In the genomic region with DNA sequence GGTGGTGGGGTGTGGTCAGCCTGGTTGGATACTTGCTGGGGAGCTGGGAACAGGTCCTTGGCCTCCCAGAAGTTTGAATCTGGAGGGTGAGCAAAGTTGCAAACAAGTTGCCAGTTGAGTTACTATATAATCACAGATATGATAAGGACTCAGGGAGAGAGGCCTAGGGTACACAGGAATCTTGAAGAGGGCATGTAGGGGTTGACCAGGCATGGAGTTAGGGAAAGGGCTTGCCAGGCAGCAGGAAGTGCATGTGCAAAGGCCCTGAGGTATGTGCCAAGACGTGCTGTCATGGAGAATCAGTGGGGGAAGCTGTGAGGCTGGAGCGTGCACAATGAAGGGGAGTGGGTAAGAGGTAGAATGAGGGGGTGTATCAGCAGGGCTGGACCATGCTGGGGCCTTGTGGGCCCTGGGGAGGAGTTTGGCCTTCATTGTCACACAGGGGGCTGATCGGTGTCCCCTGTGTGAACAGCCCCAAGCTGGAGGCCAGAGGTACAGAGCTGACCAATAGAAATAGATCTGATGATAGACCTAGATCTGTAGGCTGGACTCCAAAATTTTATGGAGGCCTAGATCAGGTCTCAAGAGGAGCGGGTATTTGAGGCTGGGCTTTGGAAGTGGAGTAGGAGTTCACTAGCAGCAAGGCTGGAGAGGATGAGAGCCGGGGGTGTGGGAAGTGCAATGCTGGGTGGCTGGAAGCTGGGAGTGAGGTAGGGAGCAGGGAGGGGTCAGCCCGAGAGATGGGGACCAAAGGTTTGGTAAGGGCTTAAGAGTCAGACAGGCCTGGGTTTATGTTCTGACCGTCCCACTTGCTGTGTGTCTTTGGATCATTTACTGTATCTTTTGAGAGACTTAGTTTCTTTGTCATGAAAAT, we compare ENCODE assay signal across 12 cellular contexts. TPM values are rescaled to one million over a fixed set of nuclear protein-coding genes. Genes with fewer than 3 reads are reported as not detected.
DNase-seq lines count a peak whose midpoint lies in the region; ATAC-seq and TF ChIP-seq lines count a peak whose summit lies in the region.
"Had no signal": no experiment of that assay in that cellular context is flagged by ENCODE, and none has a peak within 500 bp of the region (broad histone marks: within the 10 kb centered on the region; RNA-seq: fewer than 3 reads in every experiment).

No MANE protein-coding gene starts in this region.

- no peaks in the 10 kb centered on the region for H3K27me3 Mint-ChIP-seq in HFFc6 (ENCODE audit: insufficient read depth)
- peaks cover 0 to 2% (median 2%) of the 10 kb centered on the region in 3 donors for H3K27me3 Mint-ChIP-seq in immature natural killer cell (ENCODE audit: low read depth in 3 of 3)

- H3K9me3 ChIP-seq in BLaER1 treated with 17β-estradiol and CSF1 and Interleukin-3, amounts not matched to agents 10 nM and 100 nM (replicated peaks in 1 of 11) = no peaks in the 10 kb centered on the region
- no peaks in the 10 kb centered on the region for H3K9me3 ChIP-seq in duodenal mucosa (ENCODE audit: control insufficient read depth in 1 of 2, low read length in 2 of 2)
- H3K9me3 ChIP-seq: gastrocnemius medialis had no signal

- H3K4me3 Mint-ChIP-seq in HFFc6 = no peak overlapping the region
- H3K4me3 Mint-ChIP-seq in immature natural killer cell = peak overlapping the region in 1 of 5 donors; percentile 12

- peaks cover 66 to 90% (median 86%) of the 10 kb centered on the region in 10 experiments for H3K4me1 ChIP-seq in BLaER1 treated with 17β-estradiol and CSF1 and Interleukin-3, amounts not matched to agents 10 nM and 100 nM
- H3K4me1 ChIP-seq in duodenal mucosa (ENCODE audit: control insufficient read depth in 1 of 2, insufficient read depth in 2 of 2, low read length in 2 of 2) = peaks cover 61% of the 10 kb centered on the region in 2 donors
- H3K4me1 ChIP-seq: gastrocnemius medialis had no signal

- H3K4me2 ChIP-seq in BLaER1 treated with 17β-estradiol and CSF1 and Interleukin-3, amounts not matched to agents 10 nM and 100 nM = peak overlapping the region; percentile 33 to 99 (median 96); a peak in 21 of 22 replicates
- H3K4me2 ChIP-seq: PC-9 had no signal

- H3K9ac ChIP-seq in BLaER1 treated with 17β-estradiol and CSF1 and Interleukin-3, amounts not matched to agents 10 nM and 100 nM = peak overlapping the region in 10 of 11 experiments; percentile 25 to 85 (median 81); a peak in 13 of 22 replicates
- H3K9ac ChIP-seq in duodenal mucosa (ENCODE audit: low read depth in 1 of 2, low read length in 2 of 2) = peak overlapping the region in 1 of 2 donors; percentile 31

- peak overlapping the region; percentile 49; the same call in 1 of the 2 replicates for H3K27ac Mint-ChIP-seq in HFFc6
- peak overlapping the region in 2 of 6 donors; percentile 4 to 54 for H3K27ac Mint-ChIP-seq in immature natural killer cell

- H3K4me1 Mint-ChIP-seq in HFFc6 (ENCODE audit: low read depth) (peaks cover 38% of the 10 kb centered on the region), immature natural killer cell (peaks cover 11 to 33% of the 10 kb centered on the region in 2 donors)

- peaks cover 7 to 45% (median 31%) of the 10 kb centered on the region in 11 experiments; a peak in 20 of 22 replicates for H3K36me3 ChIP-seq in BLaER1 treated with 17β-estradiol and CSF1 and Interleukin-3, amounts not matched to agents 10 nM and 100 nM
- H3K36me3 ChIP-seq in duodenal mucosa (ENCODE audit: control insufficient read depth in 1 of 2, insufficient read depth in 2 of 2, low read length in 2 of 2) = peaks cover 19 to 34% of the 10 kb centered on the region in 2 donors
- H3K36me3 ChIP-seq: gastrocnemius medialis had no signal

- peak overlapping the region; percentile 33 to 79 (median 68); a peak in 17 of 22 replicates for H3K27ac ChIP-seq in BLaER1 treated with 17β-estradiol and CSF1 and Interleukin-3, amounts not matched to agents 10 nM and 100 nM
- H3K27ac ChIP-seq in duodenal mucosa (ENCODE audit: low read depth, low read length) = peak overlapping the region; percentile 27
- H3K27ac ChIP-seq: PC-9 had no signal

- H3K27me3 ChIP-seq in BLaER1 treated with 17β-estradiol and CSF1 and Interleukin-3, amounts not matched to agents 10 nM and 100 nM = no peaks in the 10 kb centered on the region
- no peaks in the 10 kb centered on the region for H3K27me3 ChIP-seq in duodenal mucosa (ENCODE audit: control insufficient read depth in 1 of 2, insufficient read depth in 2 of 2, low read length in 2 of 2)

- TF ChIP-seq CTCF in HFFc6 (IDR thresholded peaks at IDR 0.05) = no peak

- peaks cover 25% of the 10 kb centered on the region for H3K36me3 Mint-ChIP-seq in HFFc6 (ENCODE audit: low read depth)
- H3K36me3 Mint-ChIP-seq in immature natural killer cell = no peaks in the 10 kb centered on the region

- ATAC-seq in HG03565 (IDR thresholded peaks at IDR 0.05; ENCODE audit: unreplicated experiment) (no peak), GM19023 (IDR thresholded peaks at IDR 0.05; ENCODE audit: unreplicated experiment) (no peak)
- ATAC-seq: gastrocnemius medialis had no signal

- H3K9me3 Mint-ChIP-seq in HFFc6 (no peaks in the 10 kb centered on the region), immature natural killer cell (no peaks in the 10 kb centered on the region)

- H3K4me3 ChIP-seq in BLaER1 treated with 17β-estradiol and CSF1 and Interleukin-3, amounts not matched to agents 10 nM and 100 nM = peak overlapping the region in 3 of 10 experiments; percentile 65 to 76 (median 73); a peak in 4 of 20 replicates
- no peak overlapping the region for H3K4me3 ChIP-seq in duodenal mucosa (ENCODE audit: low read depth in 1 of 2, low read length in 2 of 2)
- H3K4me3 ChIP-seq: gastrocnemius medialis, PC-9 had no signal

- intact Hi-C loops in posterior vena cava (cut with DNase I) = no loop called here

- peaks cover 40 to 71% (median 67%) of the 10 kb centered on the region in 11 experiments for H4K20me1 ChIP-seq in BLaER1 treated with 17β-estradiol and CSF1 and Interleukin-3, amounts not matched to agents 10 nM and 100 nM

- no peak for DNase-seq in HFFc6
- peak; percentile 53 for DNase-seq in posterior vena cava (ENCODE audit: low spot score)
- no peak for DNase-seq in iPS-NIHi11 (ENCODE audit: low spot score)
- DNase-seq in immature natural killer cell = no peak
- DNase-seq: activated CD8-positive, alpha-beta memory T cell treated with anti-CD3 and anti-CD28 coated beads for 24 hours; gastrocnemius medialis; NCI-H226; PC-9 had no signal

RNA-seq across cellular contexts. Expression of a gene that starts 2.9 kb away (rescaled TPM):
- total RNA-seq in HFFc6 (2021; fragmentation: NEBNext Ultra II Directional; extraction: Animal tissue kit (Norgen Biotek cat#: 25700)) = 10 to 100 TPM; 22.0 to 35.6 (median 24.6) TPM
- 10 to 100 TPM; 35.4 to 39.1 TPM for total RNA-seq in posterior vena cava
- 1 to 10 TPM in 1 of 3 donors, under 1 TPM in 1, not detected in 1; 0.82 to 4.1 TPM for polyA plus RNA-seq in immature natural killer cell

RNA-seq across cellular contexts. Expression of a gene that starts 59.4 kb away (rescaled TPM):
- total RNA-seq in HFFc6 (2021; fragmentation: NEBNext Ultra II Directional; extraction: Animal tissue kit (Norgen Biotek cat#: 25700)) = 10 to 100 TPM; 56.5 to 74.0 (median 67.5) TPM
- 10 to 100 TPM; 51.9 to 54.2 TPM for total RNA-seq in posterior vena cava
- polyA plus RNA-seq in immature natural killer cell = 10 to 100 TPM in 2 of 3 donors, 1 to 10 TPM in 1; 9.6 to 26.0 (median 23.0) TPM
